Comparison of ENCODE assay signal across 1 cellular context in genomic region chr5:140115186-140115500, GRCh38.
TF ChIP-seq lines count a peak whose summit lies in the region.

No MANE protein-coding gene starts in this region.

TF ChIP-seq in GM23338, 12 proteins besides CTCF, POLR2A, EP300 and RAD21 (continued from another document):
- TF ChIP-seq REST (IDR thresholded peaks at IDR 0.05; ENCODE audit: unreplicated experiment), result no peak
- no peak for TF ChIP-seq POLR2AphosphoS5 (IDR thresholded peaks at IDR 0.05; ENCODE audit: low read depth)
- no peak for TF ChIP-seq JUNB (IDR thresholded peaks at IDR 0.05; ENCODE audit: unreplicated experiment)
- TF ChIP-seq, protein P1, sequence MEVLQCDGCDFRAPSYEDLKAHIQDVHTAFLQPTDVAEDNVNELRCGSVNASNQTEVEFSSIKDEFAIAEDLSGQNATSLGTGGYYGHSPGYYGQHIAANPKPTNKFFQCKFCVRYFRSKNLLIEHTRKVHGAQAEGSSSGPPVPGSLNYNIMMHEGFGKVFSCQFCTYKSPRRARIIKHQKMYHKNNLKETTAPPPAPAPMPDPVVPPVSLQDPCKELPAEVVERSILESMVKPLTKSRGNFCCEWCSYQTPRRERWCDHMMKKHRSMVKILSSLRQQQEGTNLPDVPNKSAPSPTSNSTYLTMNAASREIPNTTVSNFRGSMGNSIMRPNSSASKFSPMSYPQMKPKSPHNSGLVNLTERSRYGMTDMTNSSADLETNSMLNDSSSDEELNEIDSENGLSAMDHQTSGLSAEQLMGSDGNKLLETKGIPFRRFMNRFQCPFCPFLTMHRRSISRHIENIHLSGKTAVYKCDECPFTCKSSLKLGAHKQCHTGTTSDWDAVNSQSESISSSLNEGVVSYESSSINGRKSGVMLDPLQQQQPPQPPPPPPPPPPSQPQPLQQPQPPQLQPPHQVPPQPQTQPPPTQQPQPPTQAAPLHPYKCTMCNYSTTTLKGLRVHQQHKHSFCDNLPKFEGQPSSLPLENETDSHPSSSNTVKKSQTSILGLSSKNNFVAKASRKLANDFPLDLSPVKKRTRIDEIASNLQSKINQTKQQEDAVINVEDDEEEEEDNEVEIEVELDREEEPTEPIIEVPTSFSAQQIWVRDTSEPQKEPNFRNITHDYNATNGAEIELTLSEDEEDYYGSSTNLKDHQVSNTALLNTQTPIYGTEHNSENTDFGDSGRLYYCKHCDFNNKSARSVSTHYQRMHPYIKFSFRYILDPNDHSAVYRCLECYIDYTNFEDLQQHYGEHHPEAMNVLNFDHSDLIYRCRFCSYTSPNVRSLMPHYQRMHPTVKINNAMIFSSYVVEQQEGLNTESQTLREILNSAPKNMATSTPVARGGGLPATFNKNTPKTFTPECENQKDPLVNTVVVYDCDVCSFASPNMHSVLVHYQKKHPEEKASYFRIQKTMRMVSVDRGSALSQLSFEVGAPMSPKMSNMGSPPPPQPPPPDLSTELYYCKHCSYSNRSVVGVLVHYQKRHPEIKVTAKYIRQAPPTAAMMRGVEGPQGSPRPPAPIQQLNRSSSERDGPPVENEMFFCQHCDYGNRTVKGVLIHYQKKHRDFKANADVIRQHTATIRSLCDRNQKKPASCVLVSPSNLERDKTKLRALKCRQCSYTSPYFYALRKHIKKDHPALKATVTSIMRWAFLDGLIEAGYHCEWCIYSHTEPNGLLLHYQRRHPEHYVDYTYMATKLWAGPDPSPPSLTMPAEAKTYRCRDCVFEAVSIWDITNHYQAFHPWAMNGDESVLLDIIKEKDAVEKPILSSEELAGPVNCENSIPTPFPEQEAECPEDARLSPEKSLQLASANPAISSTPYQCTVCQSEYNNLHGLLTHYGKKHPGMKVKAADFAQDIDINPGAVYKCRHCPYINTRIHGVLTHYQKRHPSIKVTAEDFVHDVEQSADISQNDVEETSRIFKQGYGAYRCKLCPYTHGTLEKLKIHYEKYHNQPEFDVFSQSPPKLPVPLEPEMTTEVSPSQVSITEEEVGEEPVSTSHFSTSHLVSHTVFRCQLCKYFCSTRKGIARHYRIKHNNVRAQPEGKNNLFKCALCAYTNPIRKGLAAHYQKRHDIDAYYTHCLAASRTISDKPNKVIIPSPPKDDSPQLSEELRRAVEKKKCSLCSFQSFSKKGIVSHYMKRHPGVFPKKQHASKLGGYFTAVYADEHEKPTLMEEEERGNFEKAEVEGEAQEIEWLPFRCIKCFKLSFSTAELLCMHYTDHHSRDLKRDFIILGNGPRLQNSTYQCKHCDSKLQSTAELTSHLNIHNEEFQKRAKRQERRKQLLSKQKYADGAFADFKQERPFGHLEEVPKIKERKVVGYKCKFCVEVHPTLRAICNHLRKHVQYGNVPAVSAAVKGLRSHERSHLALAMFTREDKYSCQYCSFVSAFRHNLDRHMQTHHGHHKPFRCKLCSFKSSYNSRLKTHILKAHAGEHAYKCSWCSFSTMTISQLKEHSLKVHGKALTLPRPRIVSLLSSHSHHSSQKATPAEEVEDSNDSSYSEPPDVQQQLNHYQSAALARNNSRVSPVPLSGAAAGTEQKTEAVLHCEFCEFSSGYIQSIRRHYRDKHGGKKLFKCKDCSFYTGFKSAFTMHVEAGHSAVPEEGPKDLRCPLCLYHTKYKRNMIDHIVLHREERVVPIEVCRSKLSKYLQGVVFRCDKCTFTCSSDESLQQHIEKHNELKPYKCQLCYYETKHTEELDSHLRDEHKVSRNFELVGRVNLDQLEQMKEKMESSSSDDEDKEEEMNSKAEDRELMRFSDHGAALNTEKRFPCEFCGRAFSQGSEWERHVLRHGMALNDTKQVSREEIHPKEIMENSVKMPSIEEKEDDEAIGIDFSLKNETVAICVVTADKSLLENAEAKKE (CRISPR knock-in tag; IDR thresholded peaks at IDR 0.05), result no peak
- no peak for TF ChIP-seq NANOG (IDR thresholded peaks at IDR 0.05; ENCODE audit: borderline replicate concordance)
